ENCODE assay signal across 21 cellular contexts in the genomic region with DNA sequence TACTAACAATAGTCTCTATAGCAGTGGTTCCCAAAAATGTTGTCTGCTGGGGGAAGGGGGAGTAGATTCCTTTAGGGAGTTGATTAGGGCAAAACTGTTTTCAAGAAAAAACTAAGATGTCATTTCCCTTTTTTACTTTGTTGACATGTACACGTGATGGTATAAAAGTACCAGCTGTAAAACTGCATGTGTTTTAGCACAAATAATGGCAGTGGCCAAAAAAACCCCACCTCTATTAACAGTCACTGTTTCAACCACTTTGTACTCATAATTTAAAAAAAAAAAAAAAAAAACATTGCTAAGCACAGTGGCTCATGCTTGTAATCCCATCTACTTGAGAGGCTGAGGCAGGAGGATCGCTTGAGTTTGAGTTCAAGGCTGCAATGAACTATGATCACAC.
DNase-seq lines count a peak whose midpoint lies in the region; ATAC-seq and TF ChIP-seq lines count a peak whose summit lies in the region.
"Had no signal": no experiment of that assay in that cellular context is flagged by ENCODE, and none has a peak within 500 bp of the region (broad histone marks: within the 10 kb centered on the region; RNA-seq: fewer than 3 reads in every experiment).

No MANE protein-coding gene starts in this region.

- H3K9me3 Mint-ChIP-seq in effector memory CD8-positive, alpha-beta T cell: no peaks in the 10 kb centered on the region
- H3K9me3 Mint-ChIP-seq in mesothelial cell of epicardium: no peaks in the 10 kb centered on the region
- H3K9me3 Mint-ChIP-seq: immature natural killer cell had no signal

- H3K27me3 Mint-ChIP-seq in effector memory CD8-positive, alpha-beta T cell: no peaks in the 10 kb centered on the region
- H3K27me3 Mint-ChIP-seq in mesothelial cell of epicardium (ENCODE audit: low read depth): no peaks in the 10 kb centered on the region

- TF ChIP-seq CTCF in mesothelial cell of epicardium (IDR thresholded peaks at IDR 0.05; ENCODE audit: unreplicated experiment): no peak

- H3K27ac Mint-ChIP-seq in effector memory CD8-positive, alpha-beta T cell: peak overlapping the region; percentile 23 to 85
- no peak overlapping the region for H3K27ac Mint-ChIP-seq in mesothelial cell of epicardium

- no peak overlapping the region for H3K4me3 Mint-ChIP-seq in effector memory CD8-positive, alpha-beta T cell
- no peak overlapping the region for H3K4me3 Mint-ChIP-seq in mesothelial cell of epicardium
- H3K4me3 Mint-ChIP-seq: immature natural killer cell had no signal

- ATAC-seq in GM18858 (IDR thresholded peaks at IDR 0.05; ENCODE audit: unreplicated experiment) (peak; percentile 67), GM21423 (IDR thresholded peaks at IDR 0.05; ENCODE audit: unreplicated experiment) (peak; percentile 74), HG02885 (IDR thresholded peaks at IDR 0.05; ENCODE audit: poor library complexity, unreplicated experiment) (peak; percentile 71), HG03520 (IDR thresholded peaks at IDR 0.05; ENCODE audit: unreplicated experiment) (no peak)
- no peak for ATAC-seq in effector memory CD8-positive, alpha-beta T cell (replicated peaks)
- ATAC-seq: lower lobe of right lung had no signal

- H3K36me3 Mint-ChIP-seq in effector memory CD8-positive, alpha-beta T cell (ENCODE audit: insufficient read depth): peaks cover 45% of the 10 kb centered on the region
- H3K36me3 Mint-ChIP-seq in mesothelial cell of epicardium: peaks cover 24% of the 10 kb centered on the region

- peaks cover 34 to 89% of the 10 kb centered on the region in 2 donors for H3K4me1 Mint-ChIP-seq in effector memory CD8-positive, alpha-beta T cell (ENCODE audit: low read depth in 2 of 2)
- peaks cover 2% of the 10 kb centered on the region for H3K4me1 Mint-ChIP-seq in mesothelial cell of epicardium

- DNase-seq in effector memory CD8-positive, alpha-beta T cell: no peak
- no peak for DNase-seq in mesothelial cell of epicardium (ENCODE audit: low spot score in 2 of 2, unreplicated experiment in 2 of 2)
- DNase-seq in AG20443 (ENCODE audit: low spot score): no peak
- DNase-seq in NCI-H226: no peak
- DNase-seq: activated CD4-positive, CD25-positive, alpha-beta regulatory T cell treated with anti-CD3 and anti-CD28 coated beads, Interleukin-2, amount 50 U/mL, for 72 hours; activated effector memory CD4-positive, alpha-beta T cell treated with anti-CD3 and anti-CD28 coated beads, Interleukin-2, amount 50 U/mL, for 16 hours; adrenal gland; AML-193; Calu3; effector CD4-positive, alpha-beta T cell; GM23248; immature natural killer cell; lower lobe of right lung; MM.1S; NCI-H187; NCI-H446; posterior cingulate gyrus had no signal

Comparison
In these comparisons a context has a peak if more than half of its experiments do, and no peak if none do; other contexts are left out.
1. ATAC-seq: peak in GM18858 (single experiment), GM21423 (single experiment) and HG02885 (single experiment); none in effector memory CD8-positive, alpha-beta T cell (single experiment) and HG03520 (single experiment).